ENCODE assay signal across 1 cellular context in genomic region chr11:47186076-47186936, GRCh38.
TF ChIP-seq lines count a peak whose summit lies in the region.

Gene PACSIN3, minus strand, starts transcription at chr11:47186434. Its CDS starts 3,707 bp downstream, at chr11:47182727.

TF ChIP-seq in H1, 55 proteins besides CTCF, POLR2A, EP300 and RAD21:
- TF ChIP-seq KDM4A (IDR thresholded peaks at IDR 0.05; ENCODE audit: low read depth, low read length, severe bottlenecking): peak; percentile 55
- TF ChIP-seq KDM1A (IDR thresholded peaks at IDR 0.05; ENCODE audit: borderline replicate concordance, low read length): peak; percentile 96
- TF ChIP-seq RBBP5 (IDR thresholded peaks at IDR 0.05; ENCODE audit: borderline replicate concordance, low read depth, low read length): peak; percentile 46; the same call in 1 of the 2 replicates
- 0 out of 2 replicates have a peak, but pooled peaks have one; percentile 49 for TF ChIP-seq GTF2F1 (IDR thresholded peaks at IDR 0.05; ENCODE audit: borderline replicate concordance, low read depth, low read length)
- no peak for TF ChIP-seq CHD1 (IDR thresholded peaks at IDR 0.05; ENCODE audit: low read depth, low read length)
- peak in 1 of 2 experiments; percentile 56; a peak in 1 of 4 replicates for TF ChIP-seq SIN3A (conservative IDR thresholded peaks at IDR 0.05 in 1 of 2, IDR thresholded peaks at IDR 0.05 in 1 of 2; ENCODE audit: low read depth in 1 of 2, low read length in 2 of 2)
- no peak; the same call in 1 of the 2 replicates for TF ChIP-seq MAX (IDR thresholded peaks at IDR 0.05)
- TF ChIP-seq POLR2AphosphoS5 (IDR thresholded peaks at IDR 0.05; ENCODE audit: low read depth, low read length): peak; percentile 41; the same call in 1 of the 2 replicates
- no peak for TF ChIP-seq SP1 (IDR thresholded peaks at IDR 0.05; ENCODE audit: low read depth, low read length)
- no peak for TF ChIP-seq GABPA (IDR thresholded peaks at IDR 0.05; ENCODE audit: borderline replicate concordance, insufficient read depth, low read length)
- TF ChIP-seq TAF7 (optimal IDR thresholded peaks at IDR 0.05; ENCODE audit: borderline replicate concordance, low read depth, low read length): peak; percentile 18
- TF ChIP-seq PHF8 (conservative IDR thresholded peaks at IDR 0.05; ENCODE audit: low read depth, low read length): peak; percentile 41
- peak; percentile 15 for TF ChIP-seq ASH2L (IDR thresholded peaks at IDR 0.05; ENCODE audit: low read length)
